ENCODE assay signal across 14 cellular contexts in genomic region chr19:33388817-33389573, GRCh38. TPM values are rescaled to one million over a fixed set of nuclear protein-coding genes. Genes with fewer than 3 reads are reported as not detected.
DNase-seq lines count a peak whose midpoint lies in the region; ATAC-seq and TF ChIP-seq lines count a peak whose summit lies in the region.
"Had no signal": no experiment of that assay in that cellular context is flagged by ENCODE, and none has a peak within 500 bp of the region (broad histone marks: within the 10 kb centered on the region; RNA-seq: fewer than 3 reads in every experiment).

No MANE protein-coding gene starts in this region.

- H3K27ac ChIP-seq in breast epithelium (peak overlapping the region; percentile 78 to 94), mammary epithelial cell (ENCODE audit: insufficient read depth, low read depth, low read length) (no peak overlapping the region), parathyroid adenoma (peak overlapping the region; percentile 64), vagina (peak overlapping the region; percentile 69)
- H3K27ac ChIP-seq: cardiac muscle cell, epithelial cell of prostate had no signal

- CTCF ChIA-PET in mammary epithelial cell (lab: Charles Lee; ENCODE audit: low non-redundant PET) = no interaction called here

- no peak overlapping the region for H2AFZ ChIP-seq in mammary epithelial cell (ENCODE audit: low read depth, low read length)
- no peak overlapping the region for H2AFZ ChIP-seq in parathyroid adenoma

- in situ Hi-C loops in mammary epithelial cell (cut with MboI; ENCODE audit: low sequenced_read_pairs in 2 of 2) = no loop called here

- H3K79me2 ChIP-seq in mammary epithelial cell (ENCODE audit: insufficient read depth, low read length) = peaks cover 46% of the 10 kb centered on the region
- H3K79me2 ChIP-seq in parathyroid adenoma = peaks cover 2% of the 10 kb centered on the region

- dilution Hi-C loops in mammary epithelial cell (cut with HindIII; ENCODE audit: low sequenced_read_pairs) = no loop called here

- intact Hi-C loops in breast epithelium (cut with DNase I; ENCODE audit: low total_unique reads) = no loop called here
- intact Hi-C loops in mammary epithelial cell (cut with micrococcal nuclease) = no loop called here
- intact Hi-C loops in Right ventricle myocardium inferior (cut with DNase I) = loop anchor here (2.0 kb wide), 1 partner anchor 14 kb away; no protein-coding TSS in a partner anchor
- intact Hi-C loops in vagina (cut with DNase I) = loop anchor here (5.0 kb wide), 1 partner anchor 87 kb away; the partner anchor contains the start of gene CEBPA
- intact Hi-C loops in activated CD4-positive, alpha-beta T cell treated with anti-CD3 and anti-CD28 coated beads, Interleukin-2, amount 10 ng/mL, durations not matched to agents 24 days and 14 days (cut with micrococcal nuclease) = no loop called here

- DNase-seq in breast epithelium (ENCODE audit: low spot score in 2 of 2) = peak in 1 of 2 donors; percentile 48
- DNase-seq in mammary epithelial cell = no peak
- DNase-seq in Right ventricle myocardium inferior (ENCODE audit: missing footprints) = peak; percentile 76
- DNase-seq in vagina (ENCODE audit: extremely low spot score in 2 of 2) = no peak
- no peak for DNase-seq in NCI-H524 (lab: John Stamatoyannopoulos, UW)
- DNase-seq in NOMO-1 treated with dmso at 0.1 percent for 144 hours (lab: John Stamatoyannopoulos, UW; ENCODE audit: unreplicated experiment) = no peak
- DNase-seq in activated CD4-positive, alpha-beta T cell treated with anti-CD3 and anti-CD28 coated beads, Interleukin-2, amount 10 ng/mL, durations not matched to agents 24 days and 14 days = no peak
- DNase-seq: activated CD4-positive, alpha-beta T cell treated with anti-CD3 and anti-CD28 coated beads, Interleukin-2, amount 50 U/mL, for 1 hour; MV-4-11; PC-3 had no signal

- BruUV-seq in mammary epithelial cell (replicated peaks; lab: Mats Ljungman, UMichigan) = no TSS peak

- TF ChIP-seq POLR2A in breast epithelium (IDR thresholded peaks at IDR 0.05) (no peak), vagina (IDR thresholded peaks at IDR 0.05) (no peak)

- peak; percentile 52 for ATAC-seq in Right ventricle myocardium inferior
- ATAC-seq: PC-3 had no signal

- no peaks in the 10 kb centered on the region for H3K36me3 ChIP-seq in breast epithelium
- H3K36me3 ChIP-seq in mammary epithelial cell (ENCODE audit: insufficient read depth, low read length) = no peaks in the 10 kb centered on the region
- H3K36me3 ChIP-seq in parathyroid adenoma (ENCODE audit: control insufficient read depth, insufficient read depth, low read length) = no peaks in the 10 kb centered on the region
- H3K36me3 ChIP-seq in vagina = peaks cover 0 to 10% of the 10 kb centered on the region in 2 donors
- H3K36me3 ChIP-seq: cardiac muscle cell had no signal

- H4K20me1 ChIP-seq in mammary epithelial cell (ENCODE audit: insufficient read depth, low read length) = no peaks in the 10 kb centered on the region

- H3K9ac ChIP-seq in mammary epithelial cell (ENCODE audit: insufficient read depth, low read length) = no peak overlapping the region
- H3K9ac ChIP-seq in parathyroid adenoma = no peak overlapping the region

- WGBS in mammary epithelial cell (ENCODE audit: low coverage, missing lambda C conversion rate) = 100% methylated on average over 1 of the region's 30 CpGs

- H3K36me3 Mint-ChIP-seq in activated CD4-positive, alpha-beta T cell treated with anti-CD3 and anti-CD28 coated beads, Interleukin-2, amount 10 ng/mL, durations not matched to agents 24 days and 14 days (ENCODE audit: low read depth) = peaks cover 1% of the 10 kb centered on the region

- no peak overlapping the region for H3K4me2 ChIP-seq in mammary epithelial cell (ENCODE audit: insufficient read depth, low read depth, low read length)
- no peak overlapping the region for H3K4me2 ChIP-seq in parathyroid adenoma (ENCODE audit: low read length)
- H3K4me2 ChIP-seq: smooth muscle cell had no signal

- H3K4me3 ChIP-seq in breast epithelium (peak overlapping the region in 1 of 3 donors; percentile 39), mammary epithelial cell (replicated peaks in 1 of 3; ENCODE audit: insufficient read depth in 1 of 3, low read depth in 2 of 3, low read length in 3 of 3) (no peak overlapping the region), parathyroid adenoma (ENCODE audit: low read depth, low read length) (no peak overlapping the region), vagina (no peak overlapping the region)
- H3K4me3 ChIP-seq: cardiac muscle cell, smooth muscle cell had no signal

- H3K4me1 ChIP-seq in breast epithelium (peaks cover 38 to 48% of the 10 kb centered on the region in 2 donors), mammary epithelial cell (ENCODE audit: insufficient read depth, low read length) (peaks cover 15% of the 10 kb centered on the region), parathyroid adenoma (peaks cover 3% of the 10 kb centered on the region), vagina (peaks cover 65% of the 10 kb centered on the region)

- H3K27me3 ChIP-seq in breast epithelium (no peaks in the 10 kb centered on the region), mammary epithelial cell (ENCODE audit: insufficient read depth, low read length) (no peaks in the 10 kb centered on the region), parathyroid adenoma (ENCODE audit: control insufficient read depth, insufficient read depth, low read length) (no peaks in the 10 kb centered on the region), vagina (no peaks in the 10 kb centered on the region)
- H3K27me3 ChIP-seq: cardiac muscle cell had no signal

- no peak overlapping the region for H3K27ac Mint-ChIP-seq in activated CD4-positive, alpha-beta T cell treated with anti-CD3 and anti-CD28 coated beads, Interleukin-2, amount 10 ng/mL, durations not matched to agents 24 days and 14 days

- no peak overlapping the region for H3K4me3 Mint-ChIP-seq in activated CD4-positive, alpha-beta T cell treated with anti-CD3 and anti-CD28 coated beads, Interleukin-2, amount 10 ng/mL, durations not matched to agents 24 days and 14 days

- H3K27me3 Mint-ChIP-seq in activated CD4-positive, alpha-beta T cell treated with anti-CD3 and anti-CD28 coated beads, Interleukin-2, amount 10 ng/mL, durations not matched to agents 24 days and 14 days = no peaks in the 10 kb centered on the region

- H3K9me3 Mint-ChIP-seq in activated CD4-positive, alpha-beta T cell treated with anti-CD3 and anti-CD28 coated beads, Interleukin-2, amount 10 ng/mL, durations not matched to agents 24 days and 14 days = no peaks in the 10 kb centered on the region

- TF ChIP-seq CTCF in breast epithelium (IDR thresholded peaks at IDR 0.05) (no peak), mammary epithelial cell (conservative IDR thresholded peaks at IDR 0.05 in 1 of 2, IDR thresholded peaks at IDR 0.05 in 1 of 2; ENCODE audit: extremely low read depth in 1 of 2, insufficient read depth in 1 of 2, low read depth in 1 of 2, low read length in 2 of 2) (no peak), parathyroid adenoma (IDR thresholded peaks at IDR 0.05) (no peak), vagina (IDR thresholded peaks at IDR 0.05) (no peak)

- no peaks in the 10 kb centered on the region for H3K9me3 ChIP-seq in breast epithelium
- no peaks in the 10 kb centered on the region for H3K9me3 ChIP-seq in mammary epithelial cell (replicated peaks; ENCODE audit: insufficient read depth, low read length)
- no peaks in the 10 kb centered on the region for H3K9me3 ChIP-seq in parathyroid adenoma (ENCODE audit: control insufficient read depth, low read length)
- no peaks in the 10 kb centered on the region for H3K9me3 ChIP-seq in vagina

- H3K4me1 Mint-ChIP-seq in activated CD4-positive, alpha-beta T cell treated with anti-CD3 and anti-CD28 coated beads, Interleukin-2, amount 10 ng/mL, durations not matched to agents 24 days and 14 days = no peaks in the 10 kb centered on the region

RNA-seq across cellular contexts. Expression of gene CEBPG, which starts 15.5 kb away (rescaled TPM):
- total RNA-seq in breast epithelium (10 to 100 TPM; 23.3 to 32.0 (median 23.4) TPM), mammary epithelial cell (10 to 100 TPM; 39.5 to 50.0 TPM), Right ventricle myocardium inferior (17.5 TPM), vagina (20.9 TPM)
- polyA plus RNA-seq in mammary epithelial cell = 18.8 TPM
- polyA minus RNA-seq in mammary epithelial cell = 7.5 TPM
- 29.7 and 29.8 TPM in 2 replicates for total RNA-seq in activated CD4-positive, alpha-beta T cell treated with anti-CD3 and anti-CD28 coated beads, Interleukin-2, amount 10 ng/mL, durations not matched to agents 24 days and 14 days

Comparison
In these comparisons a context has a peak if more than half of its experiments do, and no peak if none do; other contexts are left out.
1. intact Hi-C loops: an anchor here in Right ventricle myocardium inferior (2.0 kb wide) and vagina (5.0 kb wide); none called in breast epithelium, mammary epithelial cell and activated CD4-positive, alpha-beta T cell treated with anti-CD3 and anti-CD28 coated beads, Interleukin-2, amount 10 ng/mL, durations not matched to agents 24 days and 14 days.